17 cellular contexts compared by ENCODE assay signal in genomic region chr6:89970072-89970471, GRCh38.
DNase-seq lines count a peak whose midpoint lies in the region; ATAC-seq, FAIRE-seq and TF ChIP-seq lines count a peak whose summit lies in the region.
"Had no signal": no experiment of that assay in that cellular context is flagged by ENCODE, and none has a peak within 500 bp of the region (broad histone marks: within the 10 kb centered on the region; RNA-seq: fewer than 3 reads in every experiment).

No MANE protein-coding gene starts in this region.

- H3K4me1 ChIP-seq in PC-3 (ENCODE audit: insufficient read depth, low read length) (peaks cover 14% of the 10 kb centered on the region), foreskin keratinocyte (no peaks in the 10 kb centered on the region), pancreas (peaks cover 0 to 4% (median 0%) of the 10 kb centered on the region in 3 donors)
- H3K4me1 ChIP-seq: uterus had no signal

- no TSS peak for BruUV-seq in PC-3 (replicated peaks; lab: Mats Ljungman, UMichigan)

- no peaks in the 10 kb centered on the region for H4K20me1 ChIP-seq in PC-3 (ENCODE audit: low read length)

- no peak overlapping the region for H3K9ac ChIP-seq in PC-3 (ENCODE audit: low read length)

- no peaks in the 10 kb centered on the region for H3F3A ChIP-seq in PC-3 (ENCODE audit: low read length, unreplicated experiment)

- no peaks in the 10 kb centered on the region for H3K79me2 ChIP-seq in PC-3 (ENCODE audit: low read length)

- CTCF ChIA-PET in PC-3 (lab: Charles Lee) = interaction anchor here (1.1 kb wide), 1 partner anchor 30 kb away, joined by 6 read pairs; no protein-coding TSS in a partner anchor

- H3K4me2 ChIP-seq in PC-3 (ENCODE audit: low read length) = no peak overlapping the region

- H3K9me2 ChIP-seq in PC-3 (replicated peaks; ENCODE audit: low read length) = no peaks in the 10 kb centered on the region

- H3K9me3 ChIP-seq in PC-3 (ENCODE audit: low read length) (no peaks in the 10 kb centered on the region), pancreas (no peaks in the 10 kb centered on the region)
- H3K9me3 ChIP-seq: stomach, uterus had no signal

- TF ChIP-seq POLR2A in GM12892 (IDR thresholded peaks at IDR 0.05; ENCODE audit: low read depth, low read length) = no peak

- 72 to 74% methylated on average over 7 of the region's 7 CpGs for WGBS in pancreas, 2 donors

- DNase-seq in NCI-H82 (lab: John Stamatoyannopoulos, UW) = peak; percentile 29
- DNase-seq in NCI-H82 treated with DMSO at 0.1 percent for 48 hours (lab: John Stamatoyannopoulos, UW; ENCODE audit: unreplicated experiment) = no peak
- peak; percentile 38 for DNase-seq in PC-3
- no peak for DNase-seq in foreskin keratinocyte
- no peak for DNase-seq in pancreas
- DNase-seq in NCI-H2029 (lab: John Stamatoyannopoulos, UW) = no peak
- no peak for DNase-seq in GM12892 (ENCODE audit: insufficient read length)
- DNase-seq in NCI-H345 treated with DMSO at 0.1 percent for 48 hours (lab: John Stamatoyannopoulos, UW; ENCODE audit: unreplicated experiment) = no peak
- DNase-seq: activated CD4-positive, alpha-beta T cell treated with anti-CD3 and anti-CD28 coated beads, Interleukin-2, amount 50 U/mL, for 4 hours; activated T-cell treated with anti-CD3 and anti-CD28 coated beads, Interleukin-2, amount 50 U/mL, for 48 hours; effector CD8-positive, alpha-beta T cell; naive B cell; NCI-H1436 treated with DMSO at 0.1 percent for 48 hours; stimulated activated CD4-positive, alpha-beta T cell treated with anti-CD3 and anti-CD28 coated beads, Interleukin-15, amount 100 ng/mL, for 24 hours; T-helper 9 cell had no signal

- intact Hi-C loops in PC-3 (cut with micrococcal nuclease) (loop anchor here (1.0 to 2.0 kb wide), 6 partner anchors 30 to 509 kb away; no protein-coding TSS in a partner anchor), pancreas (cut with DNase I) (loop anchor here in 2 of 3 donors (5.0 to 10.0 kb wide), 2 partner anchors 425 to 427 kb away; no protein-coding TSS in a partner anchor)

- no peak; the same call in 1 of the 2 replicates for TF ChIP-seq CTCF in PC-3 (conservative IDR thresholded peaks at IDR 0.05; ENCODE audit: low read depth, low read length)
- TF ChIP-seq CTCF in foreskin keratinocyte (conservative IDR thresholded peaks at IDR 0.05) = peak; percentile 28
- no peak for TF ChIP-seq CTCF in pancreas (IDR thresholded peaks at IDR 0.05)

- H2AFZ ChIP-seq in PC-3 (ENCODE audit: low read length) = no peak overlapping the region

- FAIRE-seq in pancreas (lab: Jason Lieb, UNC) = no peak
- no peak for FAIRE-seq in GM12892 (lab: Jason Lieb, UNC)

- ATAC-seq in PC-3 = peak; percentile 84
- ATAC-seq in foreskin keratinocyte = peak; percentile 19
- ATAC-seq in pancreas = peak in 3 of 4 donors; percentile 51 to 55 (median 53)

- POLR2A ChIA-PET in PC-3 (lab: Charles Lee; ENCODE audit: unreplicated experiment) = no interaction called here

- H3K4me3 ChIP-seq in PC-3 (ENCODE audit: low read length) (no peak overlapping the region), pancreas (no peak overlapping the region)
- H3K4me3 ChIP-seq: stomach, uterus had no signal

- H3K27ac ChIP-seq in PC-3 (ENCODE audit: low read length) (no peak overlapping the region), foreskin keratinocyte (no peak overlapping the region), pancreas (no peak overlapping the region)
- H3K27ac ChIP-seq: stomach, uterus had no signal

- H3K36me3 ChIP-seq in PC-3 (ENCODE audit: low read depth, low read length) = no peaks in the 10 kb centered on the region
- no peaks in the 10 kb centered on the region for H3K36me3 ChIP-seq in pancreas
- H3K36me3 ChIP-seq: stomach, uterus had no signal

- no peaks in the 10 kb centered on the region for H3K27me3 ChIP-seq in PC-3 (ENCODE audit: low read length)
- no peaks in the 10 kb centered on the region for H3K27me3 ChIP-seq in foreskin keratinocyte
- H3K27me3 ChIP-seq in pancreas = no peaks in the 10 kb centered on the region
- H3K27me3 ChIP-seq: stomach, uterus had no signal

Comparison
In these comparisons a context has a peak if more than half of its experiments do, and no peak if none do; other contexts are left out.
1. DNase-seq: peak in NCI-H82 (single experiment) and PC-3 (single experiment); none in NCI-H82 treated with DMSO at 0.1 percent for 48 hours (single experiment), foreskin keratinocyte (0 of 2), pancreas (0 of 6), NCI-H2029 (single experiment), GM12892 (single experiment) and NCI-H345 treated with DMSO at 0.1 percent for 48 hours (single experiment).
2. ATAC-seq: peak in every context shown above with its lines; median percentile 84 in PC-3; 53 in pancreas; 19 in foreskin keratinocyte.